11 cellular contexts compared by ENCODE assay signal in the genomic region with DNA sequence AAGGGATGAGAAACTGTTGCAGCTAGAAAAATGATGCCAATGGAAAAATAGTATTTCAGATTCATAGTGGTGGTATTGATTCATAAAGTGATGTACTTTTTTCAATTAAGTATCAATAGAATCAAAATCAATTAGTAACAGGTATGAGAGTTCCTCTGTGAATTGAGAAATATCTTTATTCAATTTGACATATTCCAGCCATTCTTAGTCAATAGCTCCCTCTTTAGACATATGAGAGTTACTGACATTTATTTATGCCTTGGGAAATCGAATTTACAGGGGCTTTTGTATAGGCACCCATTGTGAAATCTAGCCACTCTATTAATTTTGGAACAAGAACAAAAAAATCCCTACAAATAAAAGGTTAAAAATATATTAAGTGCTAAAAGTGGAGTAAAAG.
DNase-seq lines count a peak whose midpoint lies in the region; ATAC-seq, FAIRE-seq and TF ChIP-seq lines count a peak whose summit lies in the region.
"Had no signal": no experiment of that assay in that cellular context is flagged by ENCODE, and none has a peak within 500 bp of the region (broad histone marks: within the 10 kb centered on the region; RNA-seq: fewer than 3 reads in every experiment).

No MANE protein-coding gene starts in this region.

- intact Hi-C loops in GM12878 (cut with micrococcal nuclease; ENCODE audit: unreplicated experiment), result no loop called here

- no peaks in the 10 kb centered on the region for H3K9me3 ChIP-seq in GM12878 (replicated peaks; ENCODE audit: control insufficient read depth, insufficient read depth, low read length)
- H3K9me3 ChIP-seq: BLaER1 had no signal

- peaks cover 29% of the 10 kb centered on the region for H3K27me3 Mint-ChIP-seq in neural crest cell (ENCODE audit: low read depth)
- no peaks in the 10 kb centered on the region for H3K27me3 Mint-ChIP-seq in activated T-helper 17 cell treated with anti-CD3 and anti-CD28 coated beads, Interleukin-2, amount 50 U/mL, for 72 hours
- H3K27me3 Mint-ChIP-seq: IgD-negative memory B cell had no signal

- H3K79me2 ChIP-seq in GM12878 (ENCODE audit: control insufficient read depth, insufficient read depth, low read length), result no peaks in the 10 kb centered on the region

- SMC1A ChIA-PET in GM12878 (lab: Charles Lee; ENCODE audit: uncharacterized antibody, unreplicated experiment), result interaction anchor here (0.6 to 1.4 kb wide), 5 partner anchors 13 to 1493 kb away, joined by 3 to 6 read pairs (median 3); no protein-coding TSS in a partner anchor

- BruUV-seq in GM12878 (replicated peaks; lab: Mats Ljungman, UMichigan), result no TSS peak

- no peak overlapping the region for H2AFZ ChIP-seq in GM12878 (ENCODE audit: control insufficient read depth, low read depth, low read length)

- in situ Hi-C loops in GM12878 (cut with MboI), result no loop called here

- H3K4me1 ChIP-seq in GM12878 (ENCODE audit: control insufficient read depth, insufficient read depth, low read length), result no peaks in the 10 kb centered on the region
- H3K4me1 ChIP-seq: BLaER1, tibial artery had no signal

- POLR2A ChIA-PET in GM12878 (lab: Charles Lee), result no interaction called here

- TF ChIP-seq POLR2A in GM12878 (IDR thresholded peaks at IDR 0.05; ENCODE audit: low read depth, low read length), result no peak

- 0% methylated on average over 1 of the region's 1 CpG for WGBS in GM12878 (ENCODE audit: insufficient coverage, insufficient replicate concordance, low lambda C conversion rate, missing lambda C conversion rate)

- peak; percentile 36 for TF ChIP-seq RAD21 in GM12878 (IDR thresholded peaks at IDR 0.05; ENCODE audit: insufficient read depth, low read depth, low read length)

- H3K36me3 ChIP-seq in GM12878 (ENCODE audit: control insufficient read depth in 2 of 2, insufficient read depth in 2 of 2, low read length in 1 of 2), result no peaks in the 10 kb centered on the region
- H3K36me3 ChIP-seq: BLaER1, tibial artery had no signal

- ATAC-seq in GM12878, result no peak
- ATAC-seq in GM18498 (IDR thresholded peaks at IDR 0.05; ENCODE audit: unreplicated experiment), result no peak
- ATAC-seq in activated T-helper 17 cell treated with anti-CD3 and anti-CD28 coated beads, Interleukin-2, amount 50 U/mL, for 72 hours (replicated peaks), result no peak

- no peak overlapping the region for H3K27ac ChIP-seq in GM12878 (ENCODE audit: control insufficient read depth, insufficient read depth)
- H3K27ac ChIP-seq: BLaER1, tibial artery had no signal

- H3K4me3 ChIP-seq in LNCaP clone FGC (ENCODE audit: low read depth, low read length) (no peak overlapping the region), GM12878 (no peak overlapping the region)
- H3K4me3 ChIP-seq: BLaER1, tibial artery had no signal

- H3K9ac ChIP-seq in GM12878 (ENCODE audit: control insufficient read depth, insufficient read depth, low read length), result no peak overlapping the region
- H3K9ac ChIP-seq: BLaER1 had no signal

- TF ChIP-seq EP300 in GM12878 (IDR thresholded peaks at IDR 0.05; ENCODE audit: borderline replicate concordance in 1 of 2, control insufficient read depth in 1 of 2, low read depth in 2 of 2, low read length in 2 of 2), result no peak

- no peaks in the 10 kb centered on the region for H3K36me3 Mint-ChIP-seq in neural crest cell (ENCODE audit: low read depth)
- H3K36me3 Mint-ChIP-seq in activated T-helper 17 cell treated with anti-CD3 and anti-CD28 coated beads, Interleukin-2, amount 50 U/mL, for 72 hours (ENCODE audit: low read depth), result no peaks in the 10 kb centered on the region
- H3K36me3 Mint-ChIP-seq: IgD-negative memory B cell had no signal

- H3K27me3 ChIP-seq in GM12878 (replicated peaks in 1 of 2; ENCODE audit: control insufficient read depth in 2 of 2, insufficient read depth in 2 of 2, low read length in 1 of 2), result no peaks in the 10 kb centered on the region
- H3K27me3 ChIP-seq: BLaER1, tibial artery had no signal

- no peaks in the 10 kb centered on the region for H4K20me1 ChIP-seq in GM12878 (ENCODE audit: control insufficient read depth, insufficient read depth)
- H4K20me1 ChIP-seq: BLaER1 had no signal

- no peak overlapping the region for H3K4me3 Mint-ChIP-seq in neural crest cell
- no peak overlapping the region for H3K4me3 Mint-ChIP-seq in activated T-helper 17 cell treated with anti-CD3 and anti-CD28 coated beads, Interleukin-2, amount 50 U/mL, for 72 hours
- H3K4me3 Mint-ChIP-seq: IgD-negative memory B cell had no signal

- no peaks in the 10 kb centered on the region for H3K9me3 Mint-ChIP-seq in neural crest cell
- peaks cover 11% of the 10 kb centered on the region for H3K9me3 Mint-ChIP-seq in activated T-helper 17 cell treated with anti-CD3 and anti-CD28 coated beads, Interleukin-2, amount 50 U/mL, for 72 hours

- no peaks in the 10 kb centered on the region for H3K4me1 Mint-ChIP-seq in neural crest cell
- H3K4me1 Mint-ChIP-seq in activated T-helper 17 cell treated with anti-CD3 and anti-CD28 coated beads, Interleukin-2, amount 50 U/mL, for 72 hours, result no peaks in the 10 kb centered on the region
- H3K4me1 Mint-ChIP-seq: IgD-negative memory B cell had no signal

- CTCF ChIA-PET in GM12878 (lab: Yijun Ruan, JAX), result interaction anchor here (0.7 to 2.3 kb wide), 6 partner anchors 118 to 1493 kb away, joined by 3 to 10 read pairs (median 4); no protein-coding TSS in a partner anchor

- no peak for FAIRE-seq in GM12878 (lab: Jason Lieb, UNC)

- DNase-seq in NCI-H2227 (lab: John Stamatoyannopoulos, UW; ENCODE audit: unreplicated experiment) (peak; percentile 8), NCI-H2227 treated with DMSO at 0.1 percent for 48 hours (lab: John Stamatoyannopoulos, UW) (no peak), LNCaP clone FGC (ENCODE audit: low read depth) (peak; percentile 7), GM12878 (ENCODE audit: low read depth, low spot score) (no peak), neural crest cell (ENCODE audit: low read depth, low spot score) (no peak), dermis blood vessel endothelial cell (no peak)
- DNase-seq: tibial artery had no signal

- no peak overlapping the region for H3K4me2 ChIP-seq in GM12878 (ENCODE audit: control insufficient read depth, insufficient read depth)
- H3K4me2 ChIP-seq: BLaER1 had no signal

- TF ChIP-seq CTCF in LNCaP clone FGC (IDR thresholded peaks at IDR 0.05; ENCODE audit: control insufficient read depth, extremely low read depth, insufficient read depth) (peak; percentile 53), GM12878 (IDR thresholded peaks at IDR 0.05 in 2 of 3, conservative IDR thresholded peaks at IDR 0.05 in 1 of 3; ENCODE audit: control insufficient read depth in 2 of 3, extremely low read depth in 1 of 3, insufficient read depth in 1 of 3, low read depth in 3 of 3, low read length in 3 of 3) (no peak; a peak in 1 of 6 replicates), neural crest cell (conservative IDR thresholded peaks at IDR 0.05) (peak; percentile 66)

- RAD21 ChIA-PET in GM12878 (lab: Charles Lee; ENCODE audit: unreplicated experiment), result interaction anchor here (1.1 to 2.0 kb wide), 2 partner anchors 171 to 1493 kb away, joined by 4 to 7 read pairs; no protein-coding TSS in a partner anchor

- no peak overlapping the region for H3K27ac Mint-ChIP-seq in neural crest cell (ENCODE audit: unreplicated experiment)
- no peak overlapping the region for H3K27ac Mint-ChIP-seq in activated T-helper 17 cell treated with anti-CD3 and anti-CD28 coated beads, Interleukin-2, amount 50 U/mL, for 72 hours
- H3K27ac Mint-ChIP-seq: IgD-negative memory B cell had no signal

TF ChIP-seq in GM12878, 131 proteins besides CTCF, POLR2A, EP300 and RAD21 (continues in another document):
- TF ChIP-seq HDAC2 (IDR thresholded peaks at IDR 0.05), result no peak
- TF ChIP-seq, protein P1, sequence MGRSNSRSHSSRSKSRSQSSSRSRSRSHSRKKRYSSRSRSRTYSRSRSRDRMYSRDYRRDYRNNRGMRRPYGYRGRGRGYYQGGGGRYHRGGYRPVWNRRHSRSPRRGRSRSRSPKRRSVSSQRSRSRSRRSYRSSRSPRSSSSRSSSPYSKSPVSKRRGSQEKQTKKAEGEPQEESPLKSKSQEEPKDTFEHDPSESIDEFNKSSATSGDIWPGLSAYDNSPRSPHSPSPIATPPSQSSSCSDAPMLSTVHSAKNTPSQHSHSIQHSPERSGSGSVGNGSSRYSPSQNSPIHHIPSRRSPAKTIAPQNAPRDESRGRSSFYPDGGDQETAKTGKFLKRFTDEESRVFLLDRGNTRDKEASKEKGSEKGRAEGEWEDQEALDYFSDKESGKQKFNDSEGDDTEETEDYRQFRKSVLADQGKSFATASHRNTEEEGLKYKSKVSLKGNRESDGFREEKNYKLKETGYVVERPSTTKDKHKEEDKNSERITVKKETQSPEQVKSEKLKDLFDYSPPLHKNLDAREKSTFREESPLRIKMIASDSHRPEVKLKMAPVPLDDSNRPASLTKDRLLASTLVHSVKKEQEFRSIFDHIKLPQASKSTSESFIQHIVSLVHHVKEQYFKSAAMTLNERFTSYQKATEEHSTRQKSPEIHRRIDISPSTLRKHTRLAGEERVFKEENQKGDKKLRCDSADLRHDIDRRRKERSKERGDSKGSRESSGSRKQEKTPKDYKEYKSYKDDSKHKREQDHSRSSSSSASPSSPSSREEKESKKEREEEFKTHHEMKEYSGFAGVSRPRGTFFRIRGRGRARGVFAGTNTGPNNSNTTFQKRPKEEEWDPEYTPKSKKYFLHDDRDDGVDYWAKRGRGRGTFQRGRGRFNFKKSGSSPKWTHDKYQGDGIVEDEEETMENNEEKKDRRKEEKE (IDR thresholded peaks at IDR 0.05), result no peak
- no peak for TF ChIP-seq SIX5 (IDR thresholded peaks at IDR 0.05; ENCODE audit: low read depth, low read length, severe bottlenecking)

Comparison
In these comparisons a context has a peak if more than half of its experiments do, and no peak if none do; other contexts are left out.
1. DNase-seq: peak in NCI-H2227 (single experiment) and LNCaP clone FGC (single experiment); none in NCI-H2227 treated with DMSO at 0.1 percent for 48 hours (single experiment), GM12878 (single experiment), neural crest cell (single experiment) and dermis blood vessel endothelial cell (single experiment).
2. CTCF ChIP-seq: peak in LNCaP clone FGC (single experiment) and neural crest cell (single experiment); none in GM12878 (0 of 3).